Comparison of ENCODE assay signal across 1 cellular context in genomic region chrX:38770152-38770551, GRCh38.
TF ChIP-seq lines count a peak whose summit lies in the region.

No MANE protein-coding gene starts in this region.

TF ChIP-seq in K562, 482 proteins besides CTCF, POLR2A, EP300 and RAD21 (continued from another document and continues in another):
- TF ChIP-seq NFIX (CRISPR knock-in tag; IDR thresholded peaks at IDR 0.05; ENCODE audit: low read depth) (no peak), ZNF12 (CRISPR knock-in tag; IDR thresholded peaks at IDR 0.05) (no peak), ETV1 (tag; conservative IDR thresholded peaks at IDR 0.05; ENCODE audit: low read depth) (peak; percentile 88), AFF1 (IDR thresholded peaks at IDR 0.05; ENCODE audit: low read depth in 1 of 2, partially characterized antibody in 2 of 2) (no peak), TFAM (CRISPR knock-in tag; conservative IDR thresholded peaks at IDR 0.05) (no peak), NFIC (IDR thresholded peaks at IDR 0.05) (peak; percentile 72), TFE3 (CRISPR knock-in tag; IDR thresholded peaks at IDR 0.05) (no peak), CHD1 (IDR thresholded peaks at IDR 0.05; ENCODE audit: low read length) (no peak), EGR1 (conservative IDR thresholded peaks at IDR 0.05) (no peak), PML (IDR thresholded peaks at IDR 0.05; ENCODE audit: low read length) (peak; percentile 76), ZNF707 (CRISPR knock-in tag; conservative IDR thresholded peaks at IDR 0.05) (no peak), FUS (optimal IDR thresholded peaks at IDR 0.05; ENCODE audit: low read depth, low read length) (no peak), BCL6 (CRISPR knock-in tag; IDR thresholded peaks at IDR 0.05) (no peak), GABPA (tag; conservative IDR thresholded peaks at IDR 0.05; ENCODE audit: low read depth) (peak; percentile 58), TOE1 (IDR thresholded peaks at IDR 0.05; ENCODE audit: borderline replicate concordance) (0 out of 2 replicates have a peak, but pooled peaks have one; percentile 35), TOE1 (CRISPR knock-in tag; IDR thresholded peaks at IDR 0.05; ENCODE audit: borderline replicate concordance, low read depth) (no peak), MXD1 (CRISPR knock-in tag; IDR thresholded peaks at IDR 0.05; ENCODE audit: borderline replicate concordance, poor library complexity, severe bottlenecking) (no peak), ZNF253 (CRISPR knock-in tag; conservative IDR thresholded peaks at IDR 0.05) (no peak), CBX3 (IDR thresholded peaks at IDR 0.05; ENCODE audit: borderline replicate concordance in 1 of 2, low read length in 2 of 2) (peak in 1 of 2 experiments; percentile 70; a peak in 2 of 3 replicates), GTF2E2 (tag; IDR thresholded peaks at IDR 0.05) (no peak), BDP1 (IDR thresholded peaks at IDR 0.05; ENCODE audit: insufficient read depth, insufficient read length) (no peak), MCM5 (IDR thresholded peaks at IDR 0.05; ENCODE audit: low read depth) (no peak), MECOM (CRISPR knock-in tag; IDR thresholded peaks at IDR 0.05) (no peak), GABPB1 (CRISPR knock-in tag; IDR thresholded peaks at IDR 0.05) (peak; percentile 25; the same call in 1 of the 2 replicates), ZNF140 (CRISPR knock-in tag; IDR thresholded peaks at IDR 0.05) (no peak), TCFL5 (CRISPR knock-in tag; conservative IDR thresholded peaks at IDR 0.05) (no peak), CREM (IDR thresholded peaks at IDR 0.05; ENCODE audit: low read depth) (no peak; the same call in 1 of the 2 replicates), SNRNP70 (optimal IDR thresholded peaks at IDR 0.05; ENCODE audit: low read depth, low read length) (no peak), ADNP (tag; IDR thresholded peaks at IDR 0.05) (no peak), NONO (IDR thresholded peaks at IDR 0.05; ENCODE audit: low read depth in 2 of 2, low read length in 1 of 2) (0 out of 4 replicates have a peak, but pooled peaks of 1 of the 2 experiments have one; percentile 8), SMARCA5 (IDR thresholded peaks at IDR 0.05) (no peak), GATA2 (CRISPR knock-in tag; IDR thresholded peaks at IDR 0.05) (peak; percentile 87), TAF1 (IDR thresholded peaks at IDR 0.05; ENCODE audit: control insufficient read depth, extremely low read depth, insufficient read depth, low read length, severe bottlenecking) (peak; percentile 26), ARID1B (IDR thresholded peaks at IDR 0.05) (peak; percentile 91), FOXM1 (IDR thresholded peaks at IDR 0.05; ENCODE audit: low read depth) (peak; percentile 70; the same call in 1 of the 2 replicates), FOXM1 (CRISPR knock-in tag; IDR thresholded peaks at IDR 0.05; ENCODE audit: low read depth) (no peak), YBX1 (IDR thresholded peaks at IDR 0.05) (no peak), RBM34 (IDR thresholded peaks at IDR 0.05; ENCODE audit: borderline replicate concordance, insufficient read depth, low read length) (no peak)
- TF ChIP-seq, protein P1, sequence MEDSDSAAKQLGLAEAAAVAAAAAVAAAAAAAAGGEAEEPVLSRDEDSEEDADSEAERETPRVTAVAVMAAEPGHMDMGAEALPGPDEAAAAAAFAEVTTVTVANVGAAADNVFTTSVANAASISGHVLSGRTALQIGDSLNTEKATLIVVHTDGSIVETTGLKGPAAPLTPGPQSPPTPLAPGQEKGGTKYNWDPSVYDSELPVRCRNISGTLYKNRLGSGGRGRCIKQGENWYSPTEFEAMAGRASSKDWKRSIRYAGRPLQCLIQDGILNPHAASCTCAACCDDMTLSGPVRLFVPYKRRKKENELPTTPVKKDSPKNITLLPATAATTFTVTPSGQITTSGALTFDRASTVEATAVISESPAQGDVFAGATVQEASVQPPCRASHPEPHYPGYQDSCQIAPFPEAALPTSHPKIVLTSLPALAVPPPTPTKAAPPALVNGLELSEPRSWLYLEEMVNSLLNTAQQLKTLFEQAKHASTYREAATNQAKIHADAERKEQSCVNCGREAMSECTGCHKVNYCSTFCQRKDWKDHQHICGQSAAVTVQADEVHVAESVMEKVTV (CRISPR knock-in tag; IDR thresholded peaks at IDR 0.05) = no peak
- TF ChIP-seq, protein P2, sequence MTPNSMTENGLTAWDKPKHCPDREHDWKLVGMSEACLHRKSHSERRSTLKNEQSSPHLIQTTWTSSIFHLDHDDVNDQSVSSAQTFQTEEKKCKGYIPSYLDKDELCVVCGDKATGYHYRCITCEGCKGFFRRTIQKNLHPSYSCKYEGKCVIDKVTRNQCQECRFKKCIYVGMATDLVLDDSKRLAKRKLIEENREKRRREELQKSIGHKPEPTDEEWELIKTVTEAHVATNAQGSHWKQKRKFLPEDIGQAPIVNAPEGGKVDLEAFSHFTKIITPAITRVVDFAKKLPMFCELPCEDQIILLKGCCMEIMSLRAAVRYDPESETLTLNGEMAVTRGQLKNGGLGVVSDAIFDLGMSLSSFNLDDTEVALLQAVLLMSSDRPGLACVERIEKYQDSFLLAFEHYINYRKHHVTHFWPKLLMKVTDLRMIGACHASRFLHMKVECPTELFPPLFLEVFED (CRISPR knock-in tag; conservative IDR thresholded peaks at IDR 0.05) = no peak
- TF ChIP-seq, protein P3, sequence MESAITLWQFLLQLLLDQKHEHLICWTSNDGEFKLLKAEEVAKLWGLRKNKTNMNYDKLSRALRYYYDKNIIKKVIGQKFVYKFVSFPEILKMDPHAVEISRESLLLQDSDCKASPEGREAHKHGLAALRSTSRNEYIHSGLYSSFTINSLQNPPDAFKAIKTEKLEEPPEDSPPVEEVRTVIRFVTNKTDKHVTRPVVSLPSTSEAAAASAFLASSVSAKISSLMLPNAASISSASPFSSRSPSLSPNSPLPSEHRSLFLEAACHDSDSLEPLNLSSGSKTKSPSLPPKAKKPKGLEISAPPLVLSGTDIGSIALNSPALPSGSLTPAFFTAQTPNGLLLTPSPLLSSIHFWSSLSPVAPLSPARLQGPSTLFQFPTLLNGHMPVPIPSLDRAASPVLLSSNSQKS (CRISPR knock-in tag; IDR thresholded peaks at IDR 0.05) = no peak
- TF ChIP-seq, protein P4, sequence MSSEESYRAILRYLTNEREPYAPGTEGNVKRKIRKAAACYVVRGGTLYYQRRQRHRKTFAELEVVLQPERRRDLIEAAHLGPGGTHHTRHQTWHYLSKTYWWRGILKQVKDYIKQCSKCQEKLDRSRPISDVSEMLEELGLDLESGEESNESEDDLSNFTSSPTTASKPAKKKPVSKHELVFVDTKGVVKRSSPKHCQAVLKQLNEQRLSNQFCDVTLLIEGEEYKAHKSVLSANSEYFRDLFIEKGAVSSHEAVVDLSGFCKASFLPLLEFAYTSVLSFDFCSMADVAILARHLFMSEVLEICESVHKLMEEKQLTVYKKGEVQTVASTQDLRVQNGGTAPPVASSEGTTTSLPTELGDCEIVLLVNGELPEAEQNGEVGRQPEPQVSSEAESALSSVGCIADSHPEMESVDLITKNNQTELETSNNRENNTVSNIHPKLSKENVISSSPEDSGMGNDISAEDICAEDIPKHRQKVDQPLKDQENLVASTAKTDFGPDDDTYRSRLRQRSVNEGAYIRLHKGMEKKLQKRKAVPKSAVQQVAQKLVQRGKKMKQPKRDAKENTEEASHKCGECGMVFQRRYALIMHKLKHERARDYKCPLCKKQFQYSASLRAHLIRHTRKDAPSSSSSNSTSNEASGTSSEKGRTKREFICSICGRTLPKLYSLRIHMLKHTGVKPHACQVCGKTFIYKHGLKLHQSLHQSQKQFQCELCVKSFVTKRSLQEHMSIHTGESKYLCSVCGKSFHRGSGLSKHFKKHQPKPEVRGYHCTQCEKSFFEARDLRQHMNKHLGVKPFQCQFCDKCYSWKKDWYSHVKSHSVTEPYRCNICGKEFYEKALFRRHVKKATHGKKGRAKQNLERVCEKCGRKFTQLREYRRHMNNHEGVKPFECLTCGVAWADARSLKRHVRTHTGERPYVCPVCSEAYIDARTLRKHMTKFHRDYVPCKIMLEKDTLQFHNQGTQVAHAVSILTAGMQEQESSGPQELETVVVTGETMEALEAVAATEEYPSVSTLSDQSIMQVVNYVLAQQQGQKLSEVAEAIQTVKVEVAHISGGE (CRISPR knock-in tag; IDR thresholded peaks at IDR 0.05) = peak in 2 of 3 experiments; percentile 57 to 80; a peak in 4 of 6 replicates
- TF ChIP-seq, protein P5, sequence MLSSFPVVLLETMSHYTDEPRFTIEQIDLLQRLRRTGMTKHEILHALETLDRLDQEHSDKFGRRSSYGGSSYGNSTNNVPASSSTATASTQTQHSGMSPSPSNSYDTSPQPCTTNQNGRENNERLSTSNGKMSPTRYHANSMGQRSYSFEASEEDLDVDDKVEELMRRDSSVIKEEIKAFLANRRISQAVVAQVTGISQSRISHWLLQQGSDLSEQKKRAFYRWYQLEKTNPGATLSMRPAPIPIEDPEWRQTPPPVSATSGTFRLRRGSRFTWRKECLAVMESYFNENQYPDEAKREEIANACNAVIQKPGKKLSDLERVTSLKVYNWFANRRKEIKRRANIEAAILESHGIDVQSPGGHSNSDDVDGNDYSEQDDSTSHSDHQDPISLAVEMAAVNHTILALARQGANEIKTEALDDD (IDR thresholded peaks at IDR 0.05) = peak; percentile 34; the same call in 1 of the 2 replicates
